23 cellular contexts compared by ENCODE assay signal in genomic region chr16:51143166-51143565, GRCh38. TPM values are rescaled to one million over a fixed set of nuclear protein-coding genes. Genes with fewer than 3 reads are reported as not detected.
DNase-seq lines count a peak whose midpoint lies in the region; FAIRE-seq and TF ChIP-seq lines count a peak whose summit lies in the region.
"Had no signal": no experiment of that assay in that cellular context is flagged by ENCODE, and none has a peak within 500 bp of the region (broad histone marks: within the 10 kb centered on the region; RNA-seq: fewer than 3 reads in every experiment).

No MANE protein-coding gene starts in this region.

- H3K4me1 ChIP-seq in A673 (ENCODE audit: insufficient read depth, low read length, poor library complexity, severe bottlenecking) (peaks cover 40% of the 10 kb centered on the region), neural progenitor cell (peaks cover 67% of the 10 kb centered on the region)

- H3K4me3 ChIP-seq in A673 (ENCODE audit: low read depth, low read length, poor library complexity, severe bottlenecking): no peak overlapping the region
- H3K4me3 ChIP-seq in WERI-Rb-1 (ENCODE audit: low read depth, low read length): no peak overlapping the region
- peak overlapping the region in 15 of 59 donors; percentile 3 to 85 (median 13) for H3K4me3 ChIP-seq in dorsolateral prefrontal cortex
- H3K4me3 ChIP-seq in neural progenitor cell: peak overlapping the region; percentile 97

- H3K4me3 Mint-ChIP-seq in neural progenitor cell: peak overlapping the region; percentile 52
- H3K4me3 Mint-ChIP-seq: B cell; CD4-positive, CD25-positive, alpha-beta regulatory T cell had no signal

- peaks cover 100% of the 10 kb centered on the region for H3K79me2 ChIP-seq in neural progenitor cell (ENCODE audit: low read depth)

- peaks cover 71% of the 10 kb centered on the region for H3K4me1 Mint-ChIP-seq in neural progenitor cell
- H3K4me1 Mint-ChIP-seq: B cell; CD4-positive, CD25-positive, alpha-beta regulatory T cell had no signal

- peaks cover 100% of the 10 kb centered on the region for H4K20me1 ChIP-seq in neural progenitor cell (ENCODE audit: low read depth)

- no TSS peak for BruUV-seq in A673 (replicated peaks; lab: Mats Ljungman, UMichigan)

- peaks cover 42% of the 10 kb centered on the region for H3F3A ChIP-seq in neural progenitor cell (ENCODE audit: low read depth)

- H3K36me3 Mint-ChIP-seq in neural progenitor cell: peaks cover 33% of the 10 kb centered on the region
- H3K36me3 Mint-ChIP-seq: CD4-positive, CD25-positive, alpha-beta regulatory T cell had no signal

- peaks cover 4% of the 10 kb centered on the region for H3K27me3 Mint-ChIP-seq in neural progenitor cell (ENCODE audit: insufficient read depth, low read depth)

- H3K9me3 ChIP-seq in A673 (ENCODE audit: low read depth, low read length, poor library complexity, severe bottlenecking) (no peaks in the 10 kb centered on the region), WERI-Rb-1 (ENCODE audit: severe bottlenecking) (no peaks in the 10 kb centered on the region), neural progenitor cell (ENCODE audit: low read depth) (no peaks in the 10 kb centered on the region)

- H2AFZ ChIP-seq in neural progenitor cell (replicated peaks): no peak overlapping the region

- DNase-seq in A673 (ENCODE audit: low spot score) (peak; percentile 64), WERI-Rb-1 (no peak), dorsolateral prefrontal cortex (no peak), neural progenitor cell (ENCODE audit: low spot score) (peak; percentile 75), NCI-H2029 (lab: John Stamatoyannopoulos, UW) (no peak), SKM-1 treated with dmso at 0.1 percent for 144 hours (lab: John Stamatoyannopoulos, UW; ENCODE audit: unreplicated experiment) (no peak), GM19239 (ENCODE audit: insufficient read length, low spot score) (no peak)
- DNase-seq in activated T-cell treated with anti-CD3 and anti-CD28 coated beads, Interleukin-2, amount 50 U/mL, for 1 hour: no peak
- DNase-seq: 8988T; CD4-positive, CD25-positive, alpha-beta regulatory T cell; COR-L47; DMS 273 treated with DMSO at 0.1 percent for 48 hours; GDM1; HCEC 1CT; KBM-7; NCI-H1105; NCI-H1694 treated with DMSO at 0.1 percent for 48 hours; NCI-H2107; NCI-H510A; NCI-H774 had no signal

- no peak for FAIRE-seq in GM19239 (lab: Jason Lieb, UNC)
- FAIRE-seq: RCC 7860 had no signal

- TF ChIP-seq CTCF in A673 (conservative IDR thresholded peaks at IDR 0.05; ENCODE audit: low read depth, low read length): no peak
- TF ChIP-seq CTCF in WERI-Rb-1 (IDR thresholded peaks at IDR 0.05; ENCODE audit: low read depth, low read length): no peak
- no peak for TF ChIP-seq CTCF in dorsolateral prefrontal cortex (IDR thresholded peaks at IDR 0.05 in 54 of 56, conservative IDR thresholded peaks at IDR 0.05 in 2 of 56; ENCODE audit: low read depth in 1 of 56, partially characterized antibody in 56 of 56)
- no peak for TF ChIP-seq CTCF in neural progenitor cell (IDR thresholded peaks at IDR 0.05)

- CTCF ChIA-PET in A673 (lab: Charles Lee): no interaction called here

- peaks cover 10% of the 10 kb centered on the region for H3K36me3 ChIP-seq in A673 (ENCODE audit: insufficient read depth, low read length, poor library complexity, severe bottlenecking)
- H3K36me3 ChIP-seq in WERI-Rb-1: peaks cover 85% of the 10 kb centered on the region
- H3K36me3 ChIP-seq in neural progenitor cell: peaks cover 18% of the 10 kb centered on the region

- peak overlapping the region; percentile 98 for H3K4me2 ChIP-seq in neural progenitor cell

- H3K27me3 ChIP-seq in A673 (replicated peaks; ENCODE audit: insufficient read depth, low read depth, low read length, poor library complexity): no peaks in the 10 kb centered on the region
- H3K27me3 ChIP-seq in WERI-Rb-1 (ENCODE audit: insufficient read depth, low read depth, severe bottlenecking): no peaks in the 10 kb centered on the region
- H3K27me3 ChIP-seq in dorsolateral prefrontal cortex: peaks cover 0 to 53% (median 10%) of the 10 kb centered on the region in 45 donors
- no peaks in the 10 kb centered on the region for H3K27me3 ChIP-seq in neural progenitor cell

- H3K9me3 Mint-ChIP-seq in neural progenitor cell: peaks cover 12% of the 10 kb centered on the region

- H3K9ac ChIP-seq in neural progenitor cell: no peak overlapping the region

- H3K27ac ChIP-seq in A673 (ENCODE audit: low read depth, low read length, poor library complexity, severe bottlenecking) (no peak overlapping the region), WERI-Rb-1 (peak overlapping the region; percentile 98), dorsolateral prefrontal cortex (peak overlapping the region in 42 of 59 donors; percentile 0 to 99 (median 67)), neural progenitor cell (peak overlapping the region; percentile 49)

- H3K27ac Mint-ChIP-seq in neural progenitor cell: no peak overlapping the region
- H3K27ac Mint-ChIP-seq: B cell; CD4-positive, CD25-positive, alpha-beta regulatory T cell had no signal

- intact Hi-C loops in A673 (cut with micrococcal nuclease; ENCODE audit: unreplicated experiment): loop anchor here (10.0 kb wide), 1 partner anchor 412 kb away; no protein-coding TSS in a partner anchor
- intact Hi-C loops in dorsolateral prefrontal cortex (cut with DNase I): loop anchor here in 1 of 2 donors (5.0 kb wide), 1 partner anchor 96 kb away; no protein-coding TSS in a partner anchor

- POLR2A ChIA-PET in A673 (lab: Charles Lee; ENCODE audit: low non-redundant PET): no interaction called here

RNA-seq across cellular contexts. Expression of gene SALL1, which starts 7.9 kb away (rescaled TPM):
- total RNA-seq in A673 (2021): 24.8 and 28.1 TPM in 2 replicates
- 10 to 100 TPM; 18.0 to 84.0 (median 32.7) TPM for total RNA-seq in dorsolateral prefrontal cortex
- 50.3 and 70.7 TPM in 2 replicates for total RNA-seq in neural progenitor cell (ENCODE audit: low replicate concordance)
- total RNA-seq: B cell; CD4-positive, CD25-positive, alpha-beta regulatory T cell; OCI-LY7 had no signal

Comparison
In these comparisons a context has a peak if more than half of its experiments do, and no peak if none do; other contexts are left out.
1. DNase-seq: peak in A673 (single experiment) and neural progenitor cell (single experiment); none in WERI-Rb-1 (single experiment), dorsolateral prefrontal cortex (0 of 10), NCI-H2029 (single experiment), activated T-cell treated with anti-CD3 and anti-CD28 coated beads, Interleukin-2, amount 50 U/mL, for 1 hour (single experiment), SKM-1 treated with dmso at 0.1 percent for 144 hours (single experiment) and GM19239 (single experiment).